ENCODE assay signal across 21 cellular contexts in the genomic region with DNA sequence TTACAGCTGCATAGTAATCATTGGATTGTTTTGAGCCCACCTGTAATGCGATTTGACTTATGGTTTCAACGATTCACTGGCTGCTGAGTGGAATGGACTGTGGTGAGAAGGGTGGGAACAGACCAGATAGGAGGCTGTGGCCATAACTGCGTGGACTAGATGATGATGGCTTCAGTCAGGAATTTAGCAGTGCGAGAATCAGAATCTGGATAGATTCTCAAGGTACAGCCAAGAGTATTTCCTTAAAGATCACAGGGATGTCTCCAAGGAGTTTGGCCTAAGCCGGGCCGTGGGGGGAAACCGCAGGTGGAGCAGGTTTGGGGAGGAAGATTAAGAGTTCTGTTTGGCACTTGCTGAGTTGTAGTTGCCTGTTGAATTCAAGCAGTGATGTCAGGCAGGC. TPM values are rescaled to one million over a fixed set of nuclear protein-coding genes. Genes with fewer than 3 reads are reported as not detected.
DNase-seq lines count a peak whose midpoint lies in the region; ATAC-seq, FAIRE-seq and TF ChIP-seq lines count a peak whose summit lies in the region.
"Had no signal": no experiment of that assay in that cellular context is flagged by ENCODE, and none has a peak within 500 bp of the region (broad histone marks: within the 10 kb centered on the region; RNA-seq: fewer than 3 reads in every experiment).

No MANE protein-coding gene starts in this region.

- peak overlapping the region; percentile 43; the same call in 2 of the 3 replicates for H3K27ac ChIP-seq in K562 (ENCODE audit: extremely low read depth, low read depth, low read length)
- H3K27ac ChIP-seq in effector memory CD4-positive, alpha-beta T cell (ENCODE audit: insufficient read depth, low read length, poor library complexity, severe bottlenecking): no peak overlapping the region
- H3K27ac ChIP-seq: esophagus squamous epithelium, KMS-11 had no signal

- no peak overlapping the region for H3K4me3 Mint-ChIP-seq in HFFc6
- H3K4me3 Mint-ChIP-seq in activated CD4-positive, alpha-beta T cell treated with anti-CD3 and anti-CD28 coated beads for 36 hours: no peak overlapping the region
- H3K4me3 Mint-ChIP-seq: activated naive CD4-positive, alpha-beta T cell treated with anti-CD3 and anti-CD28 coated beads, Interleukin-2, amount 10 ng/mL, durations not matched to agents 7 days and 5 days had no signal

- H4K20me1 ChIP-seq in K562 (replicated peaks; ENCODE audit: control insufficient read depth, insufficient read depth, low read length): no peaks in the 10 kb centered on the region

- H3K9me3 Mint-ChIP-seq in HFFc6: no peaks in the 10 kb centered on the region
- no peaks in the 10 kb centered on the region for H3K9me3 Mint-ChIP-seq in activated CD4-positive, alpha-beta T cell treated with anti-CD3 and anti-CD28 coated beads for 36 hours (ENCODE audit: low read depth)
- H3K9me3 Mint-ChIP-seq: activated naive CD4-positive, alpha-beta T cell treated with anti-CD3 and anti-CD28 coated beads, Interleukin-2, amount 10 ng/mL, durations not matched to agents 7 days and 5 days had no signal

- WGBS in K562 (ENCODE audit: insufficient coverage, low coverage, missing lambda C conversion rate): 60% methylated on average over 7 of the region's 7 CpGs

- H3K27me3 ChIP-seq in K562 (ENCODE audit: control insufficient read depth in 2 of 2, insufficient read depth in 2 of 2, low read length in 2 of 2): peaks cover 8 to 18% of the 10 kb centered on the region in 2 experiments; a peak in 3 of 5 replicates
- H3K27me3 ChIP-seq in effector memory CD4-positive, alpha-beta T cell (replicated peaks; ENCODE audit: control insufficient read depth, insufficient read depth, low read length, poor library complexity, severe bottlenecking): no peaks in the 10 kb centered on the region
- H3K27me3 ChIP-seq: esophagus squamous epithelium had no signal

- DNase-seq in A172 (ENCODE audit: low spot score) (peak; percentile 11), HFFc6 (no peak), K562 (ENCODE audit: extremely low read depth in 1 of 4, low spot score in 3 of 4) (no peak), iris pigment epithelial cell (ENCODE audit: low read depth) (peak; percentile 27), LoVo (ENCODE audit: low spot score) (no peak), medulla oblongata (ENCODE audit: extremely low spot score) (no peak)
- DNase-seq in activated CD4-positive, alpha-beta T cell treated with anti-CD3 and anti-CD28 coated beads for 36 hours: no peak
- no peak for DNase-seq in effector memory CD4-positive, alpha-beta T cell
- DNase-seq: activated naive CD4-positive, alpha-beta T cell treated with anti-CD3 and anti-CD28 coated beads, Interleukin-2, amount 10 ng/mL, durations not matched to agents 7 days and 5 days; activated T-cell treated with anti-CD3 and anti-CD28 coated beads, Interleukin-2, amount 50 U/mL, for 48 hours; anterior cingulate cortex; esophagus squamous epithelium; NCI-H1048; NCI-H2029; NCI-H524; occipital lobe; substantia nigra had no signal

- H2AFZ ChIP-seq in K562 (ENCODE audit: low read depth, low read length): peak overlapping the region; percentile 83

- no peak overlapping the region for H3K4me3 ChIP-seq in K562
- H3K4me3 ChIP-seq in effector memory CD4-positive, alpha-beta T cell (ENCODE audit: insufficient read depth, low read depth, low read length, poor library complexity, severe bottlenecking): no peak overlapping the region
- H3K4me3 ChIP-seq: esophagus squamous epithelium had no signal

- H3K9me3 ChIP-seq in K562 (replicated peaks; ENCODE audit: control insufficient read depth, insufficient read depth, low read depth, low read length): no peaks in the 10 kb centered on the region
- H3K9me3 ChIP-seq in effector memory CD4-positive, alpha-beta T cell (ENCODE audit: control insufficient read depth, low read length): no peaks in the 10 kb centered on the region
- H3K9me3 ChIP-seq: esophagus squamous epithelium had no signal

- no peak for TF ChIP-seq EP300 in K562 (IDR thresholded peaks at IDR 0.05; ENCODE audit: low read length)

- CTCF ChIA-PET in K562 (lab: Yijun Ruan, JAX; ENCODE audit: low intra/inter-chr PET ratio): no interaction called here
- CTCF ChIA-PET in activated CD4-positive, alpha-beta T cell treated with anti-CD3 and anti-CD28 coated beads for 36 hours (lab: Charles Lee): interaction anchor here (0.7 kb wide), 1 partner anchor 71 kb away, joined by 5 read pairs; no protein-coding TSS in a partner anchor

- intact Hi-C loops in K562 (cut with micrococcal nuclease): no loop called here
- intact Hi-C loops in activated CD4-positive, alpha-beta T cell treated with anti-CD3 and anti-CD28 coated beads for 36 hours (cut with DNase I, micrococcal nuclease): no loop called here

- H3K36me3 Mint-ChIP-seq in HFFc6 (ENCODE audit: low read depth): no peaks in the 10 kb centered on the region
- no peaks in the 10 kb centered on the region for H3K36me3 Mint-ChIP-seq in activated CD4-positive, alpha-beta T cell treated with anti-CD3 and anti-CD28 coated beads for 36 hours (ENCODE audit: low read depth)
- H3K36me3 Mint-ChIP-seq: activated naive CD4-positive, alpha-beta T cell treated with anti-CD3 and anti-CD28 coated beads, Interleukin-2, amount 10 ng/mL, durations not matched to agents 7 days and 5 days had no signal

- peaks cover 12 to 17% of the 10 kb centered on the region in 2 experiments; a peak in 4 of 5 replicates for H3K4me1 ChIP-seq in K562 (replicated peaks in 1 of 2; ENCODE audit: control insufficient read depth in 2 of 2, insufficient read depth in 2 of 2, low read length in 2 of 2)
- no peaks in the 10 kb centered on the region for H3K4me1 ChIP-seq in effector memory CD4-positive, alpha-beta T cell (ENCODE audit: control insufficient read depth, insufficient read depth, low read length, poor library complexity, severe bottlenecking)
- H3K4me1 ChIP-seq: esophagus squamous epithelium had no signal

- H3K27ac Mint-ChIP-seq in HFFc6: peak overlapping the region; percentile 10
- no peak overlapping the region for H3K27ac Mint-ChIP-seq in activated CD4-positive, alpha-beta T cell treated with anti-CD3 and anti-CD28 coated beads for 36 hours
- H3K27ac Mint-ChIP-seq: activated naive CD4-positive, alpha-beta T cell treated with anti-CD3 and anti-CD28 coated beads, Interleukin-2, amount 10 ng/mL, durations not matched to agents 7 days and 5 days had no signal

- BruUV-seq in K562 (replicated peaks; lab: Mats Ljungman, UMichigan): no TSS peak

- no peak for TF ChIP-seq RAD21 in K562 (CRISPR knock-in tag; conservative IDR thresholded peaks at IDR 0.05 in 1 of 2, IDR thresholded peaks at IDR 0.05 in 1 of 2)

- H3K9ac ChIP-seq in K562 (ENCODE audit: insufficient read depth in 1 of 2, low read depth in 2 of 2, low read length in 2 of 2): no peak overlapping the region
- H3K9ac ChIP-seq: KMS-11 had no signal

- H3K27me3 Mint-ChIP-seq in HFFc6 (ENCODE audit: insufficient read depth): peaks cover 2% of the 10 kb centered on the region
- H3K27me3 Mint-ChIP-seq in activated CD4-positive, alpha-beta T cell treated with anti-CD3 and anti-CD28 coated beads for 36 hours: peaks cover 4% of the 10 kb centered on the region

- no peak overlapping the region for H3K4me2 ChIP-seq in K562 (ENCODE audit: insufficient read depth, low read length)
- H3K4me2 ChIP-seq: KMS-11 had no signal

- no peaks in the 10 kb centered on the region for H3K79me2 ChIP-seq in K562 (ENCODE audit: control insufficient read depth, insufficient read depth, low read length)

- no peak for FAIRE-seq in K562 (lab: Jason Lieb, UNC)
- FAIRE-seq: A204.1, GM19239 had no signal

- in situ Hi-C loops in K562 (cut with MboI): no loop called here

- no peak for TF ChIP-seq POLR2A in K562 (conservative IDR thresholded peaks at IDR 0.05)

- no peaks in the 10 kb centered on the region for H3K36me3 ChIP-seq in K562 (ENCODE audit: control insufficient read depth, insufficient read depth, low read length)
- no peaks in the 10 kb centered on the region for H3K36me3 ChIP-seq in effector memory CD4-positive, alpha-beta T cell (ENCODE audit: control insufficient read depth, insufficient read depth, low read length)
- H3K36me3 ChIP-seq: esophagus squamous epithelium had no signal

- H3K9me1 ChIP-seq in K562 (ENCODE audit: control insufficient read depth, insufficient read depth, low read length): no peaks in the 10 kb centered on the region

- peak; percentile 56 for ATAC-seq in K562
- ATAC-seq in activated CD4-positive, alpha-beta T cell treated with anti-CD3 and anti-CD28 coated beads for 36 hours: no peak
- ATAC-seq: activated CD4-positive, CD25-positive, alpha-beta regulatory T cell treated with anti-CD3 and anti-CD28 coated beads, Interleukin-2, amount 50 U/mL, for 24 hours had no signal

- TF ChIP-seq CTCF in HFFc6 (IDR thresholded peaks at IDR 0.05) (no peak), K562 (IDR thresholded peaks at IDR 0.05 in 2 of 3, conservative IDR thresholded peaks at IDR 0.05 in 1 of 3; ENCODE audit: insufficient read depth in 2 of 3, low read depth in 1 of 3, low read length in 3 of 3) (no peak)

- POLR2A ChIA-PET in K562 (lab: Yijun Ruan, JAX): interaction anchor here (0.6 kb wide), 1 partner anchor 151 kb away, joined by 3 read pairs; no protein-coding TSS in a partner anchor
- POLR2A ChIA-PET in activated CD4-positive, alpha-beta T cell treated with anti-CD3 and anti-CD28 coated beads for 36 hours (lab: Charles Lee): no interaction called here

- peaks cover 30% of the 10 kb centered on the region for H3K4me1 Mint-ChIP-seq in HFFc6 (ENCODE audit: low read depth)
- H3K4me1 Mint-ChIP-seq in activated CD4-positive, alpha-beta T cell treated with anti-CD3 and anti-CD28 coated beads for 36 hours: no peaks in the 10 kb centered on the region
- H3K4me1 Mint-ChIP-seq: activated naive CD4-positive, alpha-beta T cell treated with anti-CD3 and anti-CD28 coated beads, Interleukin-2, amount 10 ng/mL, durations not matched to agents 7 days and 5 days had no signal

RNA-seq across cellular contexts. Expression of a gene that starts 44.0 kb away (rescaled TPM):
- 60.9 and 68.2 TPM in 2 replicates for total RNA-seq in A172 (2014; rRNA removed; shearing (Covaris generic))
- total RNA-seq in HFFc6 (2021; fragmentation: NEBNext Ultra II Directional; extraction: Animal tissue kit (Norgen Biotek cat#: 25700)): 10 to 100 TPM; 30.9 to 33.7 (median 32.5) TPM
- 8.3 and 13.4 TPM in 2 replicates for total RNA-seq in K562 (2011; cell fraction: chromatin; rRNA removed; ENCODE audit: low replicate concordance)
- 10.8 and 11.2 TPM in 2 replicates for total RNA-seq in K562 (2011; cell fraction: nucleolus; rRNA removed)
- total RNA-seq in K562 (2011; cell fraction: nucleoplasm; rRNA removed): 15.5 and 19.1 TPM in 2 replicates
- 22.3 and 22.9 TPM in 2 replicates for total RNA-seq in K562 (2014; rRNA removed)
- total RNA-seq in K562 (2014; rRNA removed; fragmentation: Illumina TruSeq; extraction: Trizol): 18.7 and 21.7 TPM in 2 replicates
- total RNA-seq in K562 (2015; rRNA removed; fragmentation: Illumina TruSeq; extraction: Trizol): 15.6 and 17.6 TPM in 2 replicates
- total RNA-seq in K562 (2021): 17.1 and 21.3 TPM in 2 replicates
- 17.7 and 19.0 TPM in 2 replicates for polyA plus RNA-seq in K562 (2011; rRNA removed)
- 15.7 and 19.8 TPM in 2 replicates for polyA plus RNA-seq in K562 (2011; cell fraction: cytosol; rRNA removed)
- 11.0 and 12.8 TPM in 2 replicates for polyA plus RNA-seq in K562 (2011; cell fraction: nucleus; rRNA removed)
- polyA plus RNA-seq in K562 (2012): 16.6 and 23.6 TPM in 2 replicates
- polyA plus RNA-seq in K562 (2014; fragmentation: Illumina TruSeq; extraction: Trizol): 20.3 and 22.6 TPM in 2 replicates
- 10 to 100 TPM; 12.3 to 14.5 TPM for polyA plus RNA-seq in K562 (2014; fragmentation: Nextera tagmentation; extraction: Ambion mirVana)
- polyA plus RNA-seq in K562 (2014; rRNA removed): 27.9 and 29.9 TPM in 2 replicates
- polyA minus RNA-seq in K562 (2011; rRNA and poly(A)+ RNA removed): 16.9 and 22.1 TPM in 2 replicates
- polyA minus RNA-seq in K562 (2011; cell fraction: cytosol; rRNA and poly(A)+ RNA removed): 6.8 and 7.9 TPM in 2 replicates
- polyA minus RNA-seq in K562 (2011; cell fraction: nucleus; rRNA and poly(A)+ RNA removed): 5.1 and 10.0 TPM in 2 replicates
- total RNA-seq in activated CD4-positive, alpha-beta T cell treated with anti-CD3 and anti-CD28 coated beads for 36 hours: 10 to 100 TPM; 20.4 to 20.9 TPM

Comparison
In these comparisons a context has a peak if more than half of its experiments do, and no peak if none do; other contexts are left out.
1. DNase-seq: peak in A172 (single experiment) and iris pigment epithelial cell (single experiment); none in HFFc6 (single experiment), K562 (0 of 4), activated CD4-positive, alpha-beta T cell treated with anti-CD3 and anti-CD28 coated beads for 36 hours (single experiment), LoVo (single experiment), medulla oblongata (single experiment) and effector memory CD4-positive, alpha-beta T cell (0 of 3).